ENCODE assay signal across 8 cellular contexts in genomic region chr1:52904590-52905375, GRCh38. TPM values are rescaled to one million over a fixed set of nuclear protein-coding genes. Genes with fewer than 3 reads are reported as not detected.
DNase-seq lines count a peak whose midpoint lies in the region; ATAC-seq and TF ChIP-seq lines count a peak whose summit lies in the region.

No MANE protein-coding gene starts in this region.

- H3K27me3 ChIP-seq in DND-41 (ENCODE audit: insufficient read depth, low read length, poor library complexity) (no peaks in the 10 kb centered on the region), skeletal muscle tissue (ENCODE audit: control insufficient read depth in 3 of 3, insufficient read depth in 3 of 3, low read length in 3 of 3) (no peaks in the 10 kb centered on the region)

- H3K79me2 ChIP-seq in DND-41 (ENCODE audit: insufficient read depth, low read length) = no peaks in the 10 kb centered on the region

- H3K27ac Mint-ChIP-seq in T-helper 17 cell = no peak overlapping the region

- ATAC-seq in DND-41 (ENCODE audit: insufficient read depth, low read depth) = peak; percentile 98
- peak; percentile 47 for ATAC-seq in HG02759 (IDR thresholded peaks at IDR 0.05; ENCODE audit: unreplicated experiment)
- ATAC-seq in T-helper 17 cell = peak; percentile 64
- no peak for ATAC-seq in HG03097 (IDR thresholded peaks at IDR 0.05; ENCODE audit: low FRiP score, unreplicated experiment)
- ATAC-seq in HG03196 (IDR thresholded peaks at IDR 0.05; ENCODE audit: unreplicated experiment) = no peak

- H3K27me3 Mint-ChIP-seq in T-helper 17 cell = no peaks in the 10 kb centered on the region

- no peak overlapping the region for H3K4me3 ChIP-seq in DND-41 (ENCODE audit: low read depth in 1 of 2, low read length in 2 of 2)
- H3K4me3 ChIP-seq in skeletal muscle tissue (ENCODE audit: low read length in 3 of 3) = peak overlapping the region; percentile 13 to 60 (median 30)

- H3K27ac ChIP-seq in DND-41 (ENCODE audit: low read length) (no peak overlapping the region), skeletal muscle tissue (ENCODE audit: low read depth, low read length) (peak overlapping the region; percentile 89)

- TF ChIP-seq CTCF in DND-41 (IDR thresholded peaks at IDR 0.05; ENCODE audit: borderline replicate concordance, extremely low read depth, low read length, poor library complexity, severe bottlenecking) = peak; percentile 77

- H4K20me1 ChIP-seq in DND-41 (ENCODE audit: insufficient read depth, low read length) = no peaks in the 10 kb centered on the region

- no peak for TF ChIP-seq POLR2A in erythroblast (IDR thresholded peaks at IDR 0.05; ENCODE audit: low read length)

- DNase-seq in DND-41 (peak; percentile 62), T-helper 17 cell (no peak), erythroblast (lab: John Stamatoyannopoulos, UW) (peak; percentile 24 to 39), midbrain (lab: John Stamatoyannopoulos, UW) (no peak)

- H3K36me3 Mint-ChIP-seq in T-helper 17 cell (ENCODE audit: low read depth) = no peaks in the 10 kb centered on the region

- H3K9me3 ChIP-seq in DND-41 (ENCODE audit: insufficient read depth, low read length, severe bottlenecking) (no peaks in the 10 kb centered on the region), T-helper 17 cell (ENCODE audit: control insufficient read depth, low read length, poor library complexity, severe bottlenecking) (no peaks in the 10 kb centered on the region), skeletal muscle tissue (ENCODE audit: control insufficient read depth in 3 of 3, low read length in 3 of 3) (no peaks in the 10 kb centered on the region)

- no peak overlapping the region for H3K4me2 ChIP-seq in DND-41 (ENCODE audit: insufficient read depth, low read length)

- no peak overlapping the region for H3K9ac ChIP-seq in DND-41 (ENCODE audit: low read depth, low read length)
- H3K9ac ChIP-seq in skeletal muscle tissue (ENCODE audit: low read depth in 1 of 3, low read length in 3 of 3) = peak overlapping the region; percentile 27 to 63 (median 58)

- H3K4me1 ChIP-seq in DND-41 (ENCODE audit: insufficient read depth, low read length) = peaks cover 2% of the 10 kb centered on the region; the same call in 1 of the 2 replicates
- H3K4me1 ChIP-seq in skeletal muscle tissue (ENCODE audit: control insufficient read depth in 3 of 3, insufficient read depth in 3 of 3, low read length in 3 of 3) = peaks cover 21 to 26% (median 22%) of the 10 kb centered on the region in 3 donors

- no peak overlapping the region for H3K4me3 Mint-ChIP-seq in T-helper 17 cell

- H3K36me3 ChIP-seq in DND-41 (ENCODE audit: insufficient read depth, low read length) (no peaks in the 10 kb centered on the region), skeletal muscle tissue (ENCODE audit: control insufficient read depth in 3 of 3, insufficient read depth in 3 of 3, low read length in 3 of 3) (peaks cover 0 to 5% (median 3%) of the 10 kb centered on the region in 3 donors)

- H2AFZ ChIP-seq in DND-41 (ENCODE audit: low read depth, low read length) = peak overlapping the region; percentile 62

- H3K4me1 Mint-ChIP-seq in T-helper 17 cell = peaks cover 4% of the 10 kb centered on the region

RNA-seq across cellular contexts. Expression of gene ECHDC2, which starts 16.8 kb away (rescaled TPM):
- total RNA-seq in T-helper 17 cell (100 to 1,000 TPM; 134 to 140 TPM), skeletal muscle tissue (26.6 TPM)

RNA-seq across cellular contexts. Expression of gene SCP2, which starts 22.3 kb away (rescaled TPM):
- 10 to 100 TPM; 55.2 to 60.6 TPM for total RNA-seq in T-helper 17 cell
- total RNA-seq in skeletal muscle tissue = 39.1 TPM

Comparison
In these comparisons a context has a peak if more than half of its experiments do, and no peak if none do; other contexts are left out.
1. ATAC-seq: peak in DND-41 (single experiment), HG02759 (single experiment) and T-helper 17 cell (single experiment); none in HG03097 (single experiment) and HG03196 (single experiment).
2. DNase-seq: peak in DND-41 (single experiment) and erythroblast (2 of 2); none in T-helper 17 cell (0 of 3) and midbrain (single experiment).
3. H3K4me3 ChIP-seq: peak in skeletal muscle tissue (3 of 3); none in DND-41 (0 of 2).